31 cellular contexts compared by ENCODE assay signal in the genomic region with DNA sequence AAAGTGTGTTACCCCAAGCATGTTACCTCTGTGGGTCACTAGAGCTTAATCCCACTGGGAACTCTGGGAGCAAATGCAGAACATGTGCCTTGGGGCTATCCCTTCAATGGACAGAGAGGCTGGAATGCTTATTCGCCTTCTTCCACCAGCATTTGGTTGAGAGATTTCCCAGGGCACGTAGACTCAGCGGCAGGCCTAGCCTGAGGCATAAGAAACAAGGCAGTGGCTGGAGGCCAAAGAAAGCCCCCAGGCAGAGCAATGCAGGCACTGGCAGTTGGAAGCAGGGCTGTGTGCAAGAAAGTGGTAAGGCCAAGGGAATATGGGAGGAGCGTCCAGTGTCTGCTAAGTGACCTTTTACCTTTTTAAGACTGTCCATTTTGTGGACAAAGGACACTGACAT.
"Had no signal": no experiment of that assay in that cellular context is flagged by ENCODE, and none has a peak within 500 bp of the region (broad histone marks: within the 10 kb centered on the region; RNA-seq: fewer than 3 reads in every experiment).

No MANE protein-coding gene starts in this region.

- H3K27me3 ChIP-seq: ascending aorta, body of pancreas had no signal

- H3K4me1 ChIP-seq: ascending aorta, body of pancreas had no signal

- H3K36me3 Mint-ChIP-seq: activated CD8-positive, alpha-beta memory T cell treated with anti-CD3 and anti-CD28 coated beads, Interleukin-2, amount 10 ng/mL, durations not matched to agents 7 days and 5 days; activated naive CD4-positive, alpha-beta T cell treated with anti-CD3 and anti-CD28 coated beads, Interleukin-2, amount 50 U/mL, for 24 hours had no signal

- DNase-seq: activated B cell treated with CpG ODN at 0.5 μM for 24 hours; activated CD4-positive, alpha-beta T cell treated with anti-CD3 and anti-CD28 coated beads for 1 hour; activated CD4-positive, alpha-beta T cell treated with anti-CD3 and anti-CD28 coated beads, Interleukin-2, amount 10 ng/mL, durations not matched to agents 24 days and 14 days; activated CD4-positive, alpha-beta T cell treated with anti-CD3 and anti-CD28 coated beads, Interleukin-2, amount 50 U/mL, for 48 hours; activated CD8-positive, alpha-beta memory T cell treated with anti-CD3 and anti-CD28 coated beads, Interleukin-2, amount 10 ng/mL, durations not matched to agents 7 days and 5 days; activated effector memory CD4-positive, alpha-beta T cell treated with Interleukin-2 at 50 U/mL for 16 hours; activated naive CD4-positive, alpha-beta T cell; activated T-cell treated with anti-CD3 and anti-CD28 coated beads, Interleukin-2, amount 50 U/mL, for 24 hours; body of pancreas; central memory CD4-positive, alpha-beta T cell; Kasumi-1; NCI-H1048; NCI-H146; NCI-H187 treated with DMSO at 0.1 percent for 48 hours; NCI-H2081 treated with DMSO at 0.1 percent for 48 hours; NCI-H2171; NCI-H2227 treated with DMSO at 0.1 percent for 48 hours; NCI-H446 treated with DMSO at 0.1 percent for 48 hours; NCI-H526; NCI-H82; OCI-M1; RPMI8226; SK-N-SH; SW 1271 had no signal

- H3K9ac ChIP-seq: SK-N-SH had no signal

- H3K4me1 Mint-ChIP-seq: activated B cell treated with CpG ODN at 0.5 μM for 24 hours; activated CD4-positive, alpha-beta T cell treated with anti-CD3 and anti-CD28 coated beads, Interleukin-2, amount 10 ng/mL, durations not matched to agents 24 days and 14 days; activated CD8-positive, alpha-beta memory T cell treated with anti-CD3 and anti-CD28 coated beads, Interleukin-2, amount 10 ng/mL, durations not matched to agents 7 days and 5 days; activated naive CD4-positive, alpha-beta T cell treated with anti-CD3 and anti-CD28 coated beads, Interleukin-2, amount 50 U/mL, for 24 hours had no signal

- H3K9me3 ChIP-seq: ascending aorta, body of pancreas, SK-N-SH had no signal

- ATAC-seq: activated CD8-positive, alpha-beta memory T cell treated with anti-CD3 and anti-CD28 coated beads, Interleukin-2, amount 10 ng/mL, durations not matched to agents 7 days and 5 days; body of pancreas; K562; Panc1; Right ventricle myocardium inferior had no signal

- H3K27me3 Mint-ChIP-seq: activated B cell treated with CpG ODN at 0.5 μM for 24 hours; activated CD4-positive, alpha-beta T cell treated with anti-CD3 and anti-CD28 coated beads, Interleukin-2, amount 10 ng/mL, durations not matched to agents 24 days and 14 days; activated CD8-positive, alpha-beta memory T cell treated with anti-CD3 and anti-CD28 coated beads, Interleukin-2, amount 10 ng/mL, durations not matched to agents 7 days and 5 days; activated naive CD4-positive, alpha-beta T cell treated with anti-CD3 and anti-CD28 coated beads, Interleukin-2, amount 50 U/mL, for 24 hours; activated T-cell treated with anti-CD3 and anti-CD28 coated beads, Interleukin-2, amount 50 U/mL, for 24 hours had no signal

- H3K36me3 ChIP-seq: ascending aorta had no signal

- H3K4me3 Mint-ChIP-seq: activated B cell treated with CpG ODN at 0.5 μM for 24 hours; activated CD4-positive, alpha-beta T cell treated with anti-CD3 and anti-CD28 coated beads, Interleukin-2, amount 10 ng/mL, durations not matched to agents 24 days and 14 days; activated CD8-positive, alpha-beta memory T cell treated with anti-CD3 and anti-CD28 coated beads, Interleukin-2, amount 10 ng/mL, durations not matched to agents 7 days and 5 days; activated naive CD4-positive, alpha-beta T cell treated with anti-CD3 and anti-CD28 coated beads, Interleukin-2, amount 50 U/mL, for 24 hours; activated T-cell treated with anti-CD3 and anti-CD28 coated beads, Interleukin-2, amount 50 U/mL, for 24 hours; activated T-helper 1 cell treated with anti-CD3 and anti-CD28 coated beads, Interleukin-12 subunit alpha, Interleukin-12 subunit beta, Interleukin-2, Interleukin-4 antibody, amounts not matched to agents 30 ng/mL and 10 ng/mL and 1 ng/mL, durations not matched to agents 14 hours and 24 hours and 36 hours; T-helper 2 cell treated with Interferon-gamma antibody and Interleukin-4, amounts not matched to agents 5 μg/mL and 100 μg/mL, for 36 hours had no signal

- H3K27ac Mint-ChIP-seq: activated B cell treated with CpG ODN at 0.5 μM for 24 hours; activated CD4-positive, alpha-beta T cell treated with anti-CD3 and anti-CD28 coated beads, Interleukin-2, amount 10 ng/mL, durations not matched to agents 24 days and 14 days; activated CD8-positive, alpha-beta memory T cell treated with anti-CD3 and anti-CD28 coated beads, Interleukin-2, amount 10 ng/mL, durations not matched to agents 7 days and 5 days; activated naive CD4-positive, alpha-beta T cell treated with anti-CD3 and anti-CD28 coated beads, Interleukin-2, amount 50 U/mL, for 24 hours; activated T-cell treated with anti-CD3 and anti-CD28 coated beads, Interleukin-2, amount 50 U/mL, for 24 hours; activated T-helper 1 cell treated with anti-CD3 and anti-CD28 coated beads, Interleukin-12 subunit alpha, Interleukin-12 subunit beta, Interleukin-2, Interleukin-4 antibody, amounts not matched to agents 30 ng/mL and 10 ng/mL and 1 ng/mL, durations not matched to agents 14 hours and 24 hours and 36 hours; T-helper 2 cell treated with Interferon-gamma antibody and Interleukin-4, amounts not matched to agents 5 μg/mL and 100 μg/mL, for 36 hours had no signal

- H3K9me3 Mint-ChIP-seq: activated B cell treated with CpG ODN at 0.5 μM for 24 hours; activated naive CD4-positive, alpha-beta T cell treated with anti-CD3 and anti-CD28 coated beads, Interleukin-2, amount 50 U/mL, for 24 hours had no signal

- H3K4me3 ChIP-seq: ascending aorta, body of pancreas, K562 had no signal

- H3K4me2 ChIP-seq: SK-N-SH had no signal

- H3K27ac ChIP-seq: ascending aorta, body of pancreas had no signal
